In genomic region chr10:63052083-63052482, GRCh38 we compare ENCODE assay signal across 11 cellular contexts.
"Had no signal": no experiment of that assay in that cellular context is flagged by ENCODE, and none has a peak within 500 bp of the region (broad histone marks: within the 10 kb centered on the region; RNA-seq: fewer than 3 reads in every experiment).

No MANE protein-coding gene starts in this region.

- H3K4me2 ChIP-seq: GM23338 had no signal

- H3K27ac ChIP-seq: GM23248 had no signal

- ATAC-seq: GM23338, HCT116 had no signal

- H2AFZ ChIP-seq: GM23248, GM23338 had no signal

- DNase-seq: GM23248, GOT3, H7, H9, HCEC 1CT, HFFc6 had no signal

- H3K4me3 ChIP-seq: GM23248, GM23338, HAP-1 had no signal

- H3K36me3 ChIP-seq: HAP-1 had no signal

- FAIRE-seq: H1, H54 had no signal

- H3K4me1 ChIP-seq: HAP-1 had no signal

- H3K9ac ChIP-seq: GM23248 had no signal

- H3K9me3 ChIP-seq: HAP-1 had no signal
